Comparison of ENCODE assay signal across 3 cellular contexts in genomic region chr3:180705619-180706018, GRCh38.
TF ChIP-seq lines count a peak whose summit lies in the region.

No MANE protein-coding gene starts in this region.

TF ChIP-seq in liver, 16 proteins besides CTCF, POLR2A, EP300 and RAD21:
- TF ChIP-seq NR2F2 (IDR thresholded peaks at IDR 0.05) (peak; percentile 79), TAF1 (conservative IDR thresholded peaks at IDR 0.05) (no peak)

TF ChIP-seq in HepG2, 621 proteins besides CTCF, POLR2A, EP300 and RAD21:
- TF ChIP-seq ZNF780A (CRISPR knock-in tag; IDR thresholded peaks at IDR 0.05) = no peak
- no peak for TF ChIP-seq FOXO1 (CRISPR knock-in tag; IDR thresholded peaks at IDR 0.05)
- no peak for TF ChIP-seq ZNF83 (CRISPR knock-in tag; IDR thresholded peaks at IDR 0.05; ENCODE audit: borderline replicate concordance)
- TF ChIP-seq E2F2 (CRISPR knock-in tag; IDR thresholded peaks at IDR 0.05; ENCODE audit: borderline replicate concordance) = no peak
- no peak for TF ChIP-seq ZNF468 (CRISPR knock-in tag; IDR thresholded peaks at IDR 0.05)
- no peak for TF ChIP-seq RFXAP (CRISPR knock-in tag; IDR thresholded peaks at IDR 0.05; ENCODE audit: borderline replicate concordance)
- TF ChIP-seq ZBTB14 (CRISPR knock-in tag; IDR thresholded peaks at IDR 0.05) = no peak
- no peak for TF ChIP-seq SRSF9 (IDR thresholded peaks at IDR 0.05; ENCODE audit: borderline replicate concordance, insufficient read depth, low read depth, low read length, poor library complexity, severe bottlenecking)
- no peak for TF ChIP-seq ZNF615 (CRISPR knock-in tag; IDR thresholded peaks at IDR 0.05; ENCODE audit: borderline replicate concordance)

TF ChIP-seq in H1, 55 proteins besides CTCF, POLR2A, EP300 and RAD21:
- TF ChIP-seq SP4 (IDR thresholded peaks at IDR 0.05; ENCODE audit: low read length) (no peak), SAP30 (IDR thresholded peaks at IDR 0.05; ENCODE audit: insufficient read depth, insufficient replicate concordance, low read length) (no peak), EGR1 (IDR thresholded peaks at IDR 0.05; ENCODE audit: borderline replicate concordance, low read depth, low read length) (no peak), GABPA (IDR thresholded peaks at IDR 0.05; ENCODE audit: borderline replicate concordance, insufficient read depth, low read length) (no peak), TAF1 (IDR thresholded peaks at IDR 0.05; ENCODE audit: low read depth, low read length) (no peak), RNF2 (IDR thresholded peaks at IDR 0.05; ENCODE audit: borderline replicate concordance, low read depth, low read length, missing control alignments, poor library complexity, severe bottlenecking) (no peak), EZH2 (IDR thresholded peaks at IDR 0.05; ENCODE audit: low read depth, low read length, severe bottlenecking) (no peak), CREB1 (IDR thresholded peaks at IDR 0.05) (no peak), RXRA (IDR thresholded peaks at IDR 0.05; ENCODE audit: insufficient read depth, low read depth, low read length) (no peak), GTF2F1 (IDR thresholded peaks at IDR 0.05; ENCODE audit: borderline replicate concordance, low read depth, low read length) (no peak), CBX5 (IDR thresholded peaks at IDR 0.05; ENCODE audit: low read depth, low read length) (no peak), KDM5A (IDR thresholded peaks at IDR 0.05; ENCODE audit: low read length) (no peak), SRF (IDR thresholded peaks at IDR 0.05; ENCODE audit: low read depth, low read length) (no peak), NANOG (IDR thresholded peaks at IDR 0.05; ENCODE audit: insufficient read depth, low read depth, low read length, poor library complexity, severe bottlenecking) (no peak), RBBP5 (IDR thresholded peaks at IDR 0.05; ENCODE audit: borderline replicate concordance, low read depth, low read length) (no peak), KDM4A (IDR thresholded peaks at IDR 0.05; ENCODE audit: low read depth, low read length, severe bottlenecking) (no peak), MAX (IDR thresholded peaks at IDR 0.05) (no peak), CTBP2 (IDR thresholded peaks at IDR 0.05; ENCODE audit: borderline replicate concordance, insufficient read depth, insufficient read length, low read length) (no peak), BACH1 (IDR thresholded peaks at IDR 0.05; ENCODE audit: low read length) (no peak), MAFK (IDR thresholded peaks at IDR 0.05; ENCODE audit: low read depth, low read length) (no peak)
